ENCODE assay signal across 18 cellular contexts in genomic region chr11:32704261-32704660, GRCh38.
DNase-seq lines count a peak whose midpoint lies in the region; ATAC-seq, FAIRE-seq and TF ChIP-seq lines count a peak whose summit lies in the region.
"Had no signal": no experiment of that assay in that cellular context is flagged by ENCODE, and none has a peak within 500 bp of the region (broad histone marks: within the 10 kb centered on the region; RNA-seq: fewer than 3 reads in every experiment).

No MANE protein-coding gene starts in this region.

- no TSS peak for BruUV-seq in HepG2 (replicated peaks; lab: Mats Ljungman, UMichigan)

- H3K4me3 ChIP-seq in HepG2 (replicated peaks in 1 of 3; ENCODE audit: insufficient read depth in 1 of 3, low read depth in 2 of 3, low read length in 3 of 3) (no peak overlapping the region), trophoblast cell (ENCODE audit: low read depth, low read length) (no peak overlapping the region), aorta (ENCODE audit: low read length in 2 of 2) (no peak overlapping the region), gastrocnemius medialis (no peak overlapping the region)
- H3K4me3 ChIP-seq: A549, GM23338 had no signal

- H3K36me3 Mint-ChIP-seq in H9 (ENCODE audit: insufficient read depth in 1 of 3, low read depth in 3 of 3) = peaks cover 0 to 10% (median 5%) of the 10 kb centered on the region in 3 experiments; a peak in 2 of 7 replicates

- H3K4me1 ChIP-seq in H9 (ENCODE audit: insufficient read depth, low read length) (no peaks in the 10 kb centered on the region), HepG2 (ENCODE audit: insufficient read depth, low read length) (peaks cover 13% of the 10 kb centered on the region), trophoblast cell (ENCODE audit: control insufficient read depth in 1 of 2, insufficient read depth in 2 of 2, low read length in 2 of 2) (no peaks in the 10 kb centered on the region), aorta (ENCODE audit: control insufficient read depth in 1 of 2, insufficient read depth in 2 of 2, low read length in 2 of 2) (no peaks in the 10 kb centered on the region), gastrocnemius medialis (no peaks in the 10 kb centered on the region)

- H3K4me1 Mint-ChIP-seq in H9 = no peaks in the 10 kb centered on the region
- H3K4me1 Mint-ChIP-seq: GM23338 had no signal

- H3K4me3 Mint-ChIP-seq in H9 = no peak overlapping the region
- H3K4me3 Mint-ChIP-seq: CD4-positive, alpha-beta T cell; GM23338 had no signal

- H2AFZ ChIP-seq in H9 (ENCODE audit: low read length) (no peak overlapping the region), HepG2 (ENCODE audit: low read length) (no peak overlapping the region), trophoblast cell (ENCODE audit: insufficient read depth, low read length, poor library complexity) (no peak overlapping the region)
- H2AFZ ChIP-seq: GM23338 had no signal

- no peak overlapping the region for H3K4me2 ChIP-seq in H9 (ENCODE audit: insufficient read depth, insufficient read length, low read length)
- H3K4me2 ChIP-seq in HepG2 (ENCODE audit: low read depth, low read length) = no peak overlapping the region
- no peak overlapping the region for H3K4me2 ChIP-seq in trophoblast cell (ENCODE audit: low read length)
- H3K4me2 ChIP-seq: A549, GM23338 had no signal

- H4K20me1 ChIP-seq in H9 (ENCODE audit: control insufficient read depth, insufficient read depth, insufficient read length) (no peaks in the 10 kb centered on the region), HepG2 (ENCODE audit: insufficient read depth, low read length) (no peaks in the 10 kb centered on the region)

- H3K27me3 ChIP-seq in H9 (ENCODE audit: insufficient read depth, low read length) (no peaks in the 10 kb centered on the region), HepG2 (ENCODE audit: control insufficient read depth in 1 of 2, insufficient read depth in 2 of 2, low read length in 2 of 2) (no peaks in the 10 kb centered on the region; a peak in 1 of 5 replicates), trophoblast cell (ENCODE audit: insufficient read depth, low read length) (no peaks in the 10 kb centered on the region), aorta (ENCODE audit: control insufficient read depth in 1 of 2, insufficient read depth in 2 of 2, low read length in 1 of 2) (no peaks in the 10 kb centered on the region), gastrocnemius medialis (no peaks in the 10 kb centered on the region)

- H4K12ac ChIP-seq in trophoblast cell (ENCODE audit: low read depth, low read length) = no peak overlapping the region

- H3K56ac ChIP-seq in H9 (ENCODE audit: insufficient read length, low read depth, low read length) = no peak overlapping the region

- no peak overlapping the region for H2BK15ac ChIP-seq in H9 (ENCODE audit: low read depth, low read length)

- H4K91ac ChIP-seq in H9 (ENCODE audit: insufficient read length, low read depth, low read length) (no peak overlapping the region), trophoblast cell (ENCODE audit: low read depth, low read length) (no peak overlapping the region)

- in situ Hi-C loops in HepG2 (cut with HindIII; ENCODE audit: extremely low pct_ligation_motif_present, low pct_unique_long_range_greater_than_20kb) = no loop called here
- in situ Hi-C loops in gastrocnemius medialis (cut with MboI; ENCODE audit: low sequenced_read_pairs in 4 of 4) = no loop called here

- H3K9ac ChIP-seq in H9 (ENCODE audit: extremely low read depth, insufficient read length, low read length) = no peak overlapping the region
- H3K9ac ChIP-seq in HepG2 (ENCODE audit: insufficient read depth, low read depth, low read length) = no peak overlapping the region
- H3K9ac ChIP-seq in trophoblast cell (ENCODE audit: low read length) = peak overlapping the region; percentile 5

- intact Hi-C loops in HepG2 (cut with micrococcal nuclease; ENCODE audit: unreplicated experiment) = no loop called here
- intact Hi-C loops in aorta (cut with DNase I) = no loop called here
- intact Hi-C loops in gastrocnemius medialis (cut with DNase I; ENCODE audit: low total_unique reads) = no loop called here

- POLR2A ChIA-PET in HepG2 (lab: Yijun Ruan, JAX) = no interaction called here

- H2BK5ac ChIP-seq in H9 (ENCODE audit: insufficient read length, low read length) (no peak overlapping the region), trophoblast cell (ENCODE audit: low read depth, low read length, poor library complexity) (no peak overlapping the region)

- no peaks in the 10 kb centered on the region for H3K79me2 ChIP-seq in H9 (ENCODE audit: insufficient read depth, low read length)
- no peaks in the 10 kb centered on the region for H3K79me2 ChIP-seq in HepG2 (ENCODE audit: insufficient read depth, low read length)
- H3K79me2 ChIP-seq in trophoblast cell (ENCODE audit: control insufficient read depth, insufficient read depth, low read length, poor library complexity) = no peaks in the 10 kb centered on the region

- H3K9me3 Mint-ChIP-seq in H9 = peaks cover 9 to 10% of the 10 kb centered on the region in 2 experiments; a peak in 4 of 5 replicates
- H3K9me3 Mint-ChIP-seq: CD4-positive, alpha-beta T cell had no signal

- no peak overlapping the region; the same call in 1 of the 2 replicates for H3K14ac ChIP-seq in H9 (ENCODE audit: insufficient read depth, low read length)
- no peak overlapping the region for H3K14ac ChIP-seq in trophoblast cell (ENCODE audit: low read length)

- H3T11ph ChIP-seq in H9 (ENCODE audit: low read length) = no peak overlapping the region

- H3K9me3 ChIP-seq in H9 (ENCODE audit: control insufficient read depth, low read depth, low read length) = peaks cover 5% of the 10 kb centered on the region
- H3K9me3 ChIP-seq in HepG2 (ENCODE audit: low read length) = peaks cover 8% of the 10 kb centered on the region; the same call in 1 of the 2 replicates
- peaks cover 14% of the 10 kb centered on the region for H3K9me3 ChIP-seq in trophoblast cell (ENCODE audit: insufficient read depth, low read depth, low read length)
- H3K9me3 ChIP-seq in aorta (ENCODE audit: control insufficient read depth, low read length) = no peaks in the 10 kb centered on the region
- H3K9me3 ChIP-seq in gastrocnemius medialis = peaks cover 0 to 6% (median 0%) of the 10 kb centered on the region in 3 donors
- H3K9me3 ChIP-seq: A549 had no signal

- TF ChIP-seq EP300 in HepG2 (IDR thresholded peaks at IDR 0.05; ENCODE audit: low read depth in 2 of 2, low read length in 2 of 2) = no peak
- no peak for TF ChIP-seq EP300 in HepG2 (CRISPR knock-in tag; IDR thresholded peaks at IDR 0.05; ENCODE audit: borderline replicate concordance)

- H2BK120ac ChIP-seq in H9 (ENCODE audit: low read depth, low read length, poor library complexity, severe bottlenecking) = no peak overlapping the region
- no peak overlapping the region for H2BK120ac ChIP-seq in trophoblast cell (ENCODE audit: insufficient read depth, low read length, poor library complexity)

- no peaks in the 10 kb centered on the region; the same call in 1 of the 2 replicates for H3K27me3 Mint-ChIP-seq in H9 (ENCODE audit: low read depth)

- CTCF ChIA-PET in HepG2 (lab: Yijun Ruan, JAX; ENCODE audit: low intra/inter-chr PET ratio, low total read pairs) = no interaction called here

- H3K18ac ChIP-seq in H9 (ENCODE audit: insufficient read length, low read depth, low read length) (no peak overlapping the region), trophoblast cell (ENCODE audit: low read length) (no peak overlapping the region)

- TF ChIP-seq POLR2A in HepG2 (IDR thresholded peaks at IDR 0.05; ENCODE audit: insufficient read depth in 1 of 2, low read depth in 2 of 2, low read length in 2 of 2) (no peak), gastrocnemius medialis (IDR thresholded peaks at IDR 0.05) (no peak)

- no peak overlapping the region for H2BK12ac ChIP-seq in H9 (ENCODE audit: insufficient read length, low read depth, low read length)
- H2BK12ac ChIP-seq in trophoblast cell (ENCODE audit: low read length) = no peak overlapping the region

- ATAC-seq in HepG2 (no peak), aorta (ENCODE audit: low FRiP score) (peak; percentile 29), gastrocnemius medialis (no peak)
- ATAC-seq: GM23338 had no signal

- H3K27ac Mint-ChIP-seq in H9 = no peak overlapping the region
- H3K27ac Mint-ChIP-seq: CD4-positive, alpha-beta T cell; GM23338 had no signal

- H3K27ac ChIP-seq in H9 (ENCODE audit: insufficient read length, low read depth, low read length) (no peak overlapping the region), HepG2 (ENCODE audit: extremely low read length, insufficient read depth, low read length) (no peak overlapping the region), trophoblast cell (ENCODE audit: low read depth, low read length) (no peak overlapping the region), aorta (ENCODE audit: low read depth in 1 of 2, low read length in 2 of 2) (no peak overlapping the region), gastrocnemius medialis (no peak overlapping the region)
- H3K27ac ChIP-seq: 22Rv1, C4-2B had no signal

- TF ChIP-seq CTCF in H9 (conservative IDR thresholded peaks at IDR 0.05) (no peak), HepG2 (CRISPR knock-in tag; IDR thresholded peaks at IDR 0.05) (no peak), gastrocnemius medialis (IDR thresholded peaks at IDR 0.05 in 4 of 5, conservative IDR thresholded peaks at IDR 0.05 in 1 of 5) (no peak)

- H4K5ac ChIP-seq in H9 (ENCODE audit: insufficient read length, low read depth, low read length) = no peak overlapping the region

- no peaks in the 10 kb centered on the region for H3K23me2 ChIP-seq in H9 (ENCODE audit: insufficient read length, low read depth, low read length, poor library complexity, severe bottlenecking)

- H3K79me1 ChIP-seq in H9 (ENCODE audit: insufficient read depth, low read depth, low read length, poor library complexity, severe bottlenecking) = no peaks in the 10 kb centered on the region
- no peaks in the 10 kb centered on the region for H3K79me1 ChIP-seq in trophoblast cell (ENCODE audit: low read length)

- FAIRE-seq in HepG2 (lab: Jason Lieb, UNC) = no peak
- FAIRE-seq: A549, D721Med, G401.6, GM12891 had no signal

- no peak overlapping the region for H2BK20ac ChIP-seq in H9 (ENCODE audit: low read depth, low read length, poor library complexity, severe bottlenecking)

- no peak overlapping the region for H3K4ac ChIP-seq in H9 (ENCODE audit: low read depth, low read length)
- H3K4ac ChIP-seq in trophoblast cell (ENCODE audit: low read depth, low read length) = no peak overlapping the region

- H3K36me3 ChIP-seq in HepG2 (replicated peaks in 1 of 2; ENCODE audit: control insufficient read depth in 1 of 2, insufficient read depth in 2 of 2, low read length in 2 of 2) = no peaks in the 10 kb centered on the region
- H3K36me3 ChIP-seq in trophoblast cell (ENCODE audit: control insufficient read depth in 1 of 2, insufficient read depth in 2 of 2, low read length in 2 of 2) = no peaks in the 10 kb centered on the region
- no peaks in the 10 kb centered on the region for H3K36me3 ChIP-seq in aorta (ENCODE audit: control insufficient read depth in 1 of 2, insufficient read depth in 2 of 2, low read length in 1 of 2)
- no peaks in the 10 kb centered on the region for H3K36me3 ChIP-seq in gastrocnemius medialis

- H3K23ac ChIP-seq in H9 (ENCODE audit: insufficient read length, low read depth, low read length) = no peak overlapping the region
- H3K23ac ChIP-seq in trophoblast cell (ENCODE audit: low read length) = no peak overlapping the region

- TF ChIP-seq RAD21 in HepG2 (CRISPR knock-in tag; IDR thresholded peaks at IDR 0.05) = no peak

- WGBS in H9 (ENCODE audit: extremely low coverage, insufficient read length, low lambda C conversion rate) = no CpG with 5 or more reads among the region's 6 CpGs
- WGBS in HepG2 (ENCODE audit: low lambda C conversion rate) = 83% methylated on average over 4 of the region's 6 CpGs
- whole genome bisulfite sequencing in trophoblast cell (ENCODE audit: extremely low coverage, insufficient coverage, insufficient read length) = no CpG with 5 or more reads among the region's 6 CpGs
- 94% methylated on average over 6 of the region's 6 CpGs for WGBS in aorta, 2 donors

- H2AK5ac ChIP-seq in H9 (ENCODE audit: insufficient read length, low read length) = no peak overlapping the region
- no peak overlapping the region for H2AK5ac ChIP-seq in trophoblast cell (ENCODE audit: low read length)

- DNase-seq in H9 = peak; percentile 26
- no peak for DNase-seq in HepG2 (ENCODE audit: low spot score)
- no peak for DNase-seq in trophoblast cell
- DNase-seq in aorta = no peak
- DNase-seq in gastrocnemius medialis = no peak
- no peak for DNase-seq in middle frontal gyrus (ENCODE audit: extremely low spot score, low spot score)
- no peak for DNase-seq in effector CD4-positive, alpha-beta T cell
- DNase-seq: AML-193; Caco-2; CD4-positive, alpha-beta T cell; H7 had no signal

- H4K8ac ChIP-seq in H9 (replicated peaks; ENCODE audit: insufficient read length, low read depth, low read length) = no peak overlapping the region
- no peak overlapping the region for H4K8ac ChIP-seq in trophoblast cell (ENCODE audit: low read depth, low read length)
